Comparison of ENCODE assay signal across 9 cellular contexts in genomic region chr2:44715671-44716077, GRCh38.
DNase-seq lines count a peak whose midpoint lies in the region; ATAC-seq, FAIRE-seq and TF ChIP-seq lines count a peak whose summit lies in the region.
"Had no signal": no experiment of that assay in that cellular context is flagged by ENCODE, and none has a peak within 500 bp of the region (broad histone marks: within the 10 kb centered on the region; RNA-seq: fewer than 3 reads in every experiment).

No MANE protein-coding gene starts in this region.

- H3K27me3 Mint-ChIP-seq in Calu3 (ENCODE audit: unreplicated experiment): no peaks in the 10 kb centered on the region
- H3K27me3 Mint-ChIP-seq: activated naive CD8-positive, alpha-beta T cell treated with anti-CD3 and anti-CD28 coated beads, Interleukin-2, amount 10 ng/mL, durations not matched to agents 7 days and 5 days had no signal

- no peaks in the 10 kb centered on the region for H3K36me3 Mint-ChIP-seq in Calu3 (ENCODE audit: insufficient read depth, unreplicated experiment)
- H3K36me3 Mint-ChIP-seq: activated naive CD8-positive, alpha-beta T cell treated with anti-CD3 and anti-CD28 coated beads, Interleukin-2, amount 10 ng/mL, durations not matched to agents 7 days and 5 days had no signal

- no peaks in the 10 kb centered on the region for H3K9me3 Mint-ChIP-seq in Calu3 (ENCODE audit: low read depth, unreplicated experiment)

- BruUV-seq in Calu3 (replicated peaks; lab: Mats Ljungman, UMichigan): no TSS peak

- no peak for TF ChIP-seq POLR2A in adrenal gland (IDR thresholded peaks at IDR 0.05)

- H3K4me1 ChIP-seq in adrenal gland (replicated peaks in 1 of 2) (no peaks in the 10 kb centered on the region), pancreas (no peaks in the 10 kb centered on the region)

- ATAC-seq in HG03442 (IDR thresholded peaks at IDR 0.05; ENCODE audit: unreplicated experiment): no peak
- ATAC-seq in pancreas: no peak

- intact Hi-C loops in Calu3 (cut with micrococcal nuclease; ENCODE audit: unreplicated experiment): loop anchor here (10.0 kb wide), 1 partner anchor 241 kb away; no protein-coding TSS in a partner anchor
- intact Hi-C loops in adrenal gland (cut with DNase I): no loop called here
- intact Hi-C loops in pancreas (cut with DNase I): no loop called here

- H3K36me3 ChIP-seq in adrenal gland (replicated peaks in 1 of 2) (no peaks in the 10 kb centered on the region), pancreas (no peaks in the 10 kb centered on the region)

- H3K9me3 ChIP-seq in adrenal gland (replicated peaks in 1 of 3) (no peaks in the 10 kb centered on the region), pancreas (no peaks in the 10 kb centered on the region)

- no peak for FAIRE-seq in pancreas (lab: Jason Lieb, UNC)

- H3K27ac ChIP-seq in adrenal gland (no peak overlapping the region), pancreas (no peak overlapping the region)

- H3K27ac Mint-ChIP-seq in Calu3 (ENCODE audit: unreplicated experiment): no peak overlapping the region
- H3K27ac Mint-ChIP-seq: activated naive CD8-positive, alpha-beta T cell treated with anti-CD3 and anti-CD28 coated beads, Interleukin-2, amount 10 ng/mL, durations not matched to agents 7 days and 5 days had no signal

- DNase-seq in Calu3 (peak; percentile 1), adrenal gland (peak in 1 of 7 donors; percentile 1), kidney tubule cell (ENCODE audit: low spot score) (peak; percentile 45), cortex of kidney (lab: John Stamatoyannopoulos, UW) (no peak), GF-D8 (lab: John Stamatoyannopoulos, UW) (no peak), pancreas (no peak)
- DNase-seq: activated naive CD8-positive, alpha-beta T cell treated with anti-CD3 and anti-CD28 coated beads, Interleukin-2, amount 10 ng/mL, durations not matched to agents 7 days and 5 days had no signal

- WGBS in adrenal gland, 4 donors: 87 to 89% (median 89%) methylated on average over 3 of the region's 3 CpGs
- 86 to 87% methylated on average over 3 of the region's 3 CpGs for WGBS in pancreas, 2 donors

- CTCF ChIA-PET in Calu3 (lab: Charles Lee): interaction anchor here (2.1 kb wide), 1 partner anchor 236 kb away, joined by 14 read pairs; no protein-coding TSS in a partner anchor

- H3K4me3 ChIP-seq in adrenal gland: no peak overlapping the region
- H3K4me3 ChIP-seq in pancreas: no peak overlapping the region

- no peaks in the 10 kb centered on the region for H3K4me1 Mint-ChIP-seq in Calu3 (ENCODE audit: low read depth, unreplicated experiment)
- H3K4me1 Mint-ChIP-seq: activated naive CD8-positive, alpha-beta T cell treated with anti-CD3 and anti-CD28 coated beads, Interleukin-2, amount 10 ng/mL, durations not matched to agents 7 days and 5 days had no signal

- H3K27me3 ChIP-seq in adrenal gland (no peaks in the 10 kb centered on the region), pancreas (no peaks in the 10 kb centered on the region)

- H3K4me3 Mint-ChIP-seq in Calu3 (ENCODE audit: low read depth, unreplicated experiment): no peak overlapping the region
- H3K4me3 Mint-ChIP-seq: activated naive CD8-positive, alpha-beta T cell treated with anti-CD3 and anti-CD28 coated beads, Interleukin-2, amount 10 ng/mL, durations not matched to agents 7 days and 5 days had no signal

- TF ChIP-seq CTCF in Calu3 (IDR thresholded peaks at IDR 0.05; ENCODE audit: unreplicated experiment) (no peak), LNCAP (IDR thresholded peaks at IDR 0.05) (0 out of 2 replicates have a peak, but pooled peaks have one; percentile 17), adrenal gland (IDR thresholded peaks at IDR 0.05) (peak in 5 of 6 experiments; percentile 23 to 35 (median 27)), pancreas (IDR thresholded peaks at IDR 0.05) (no peak)

Comparison
In these comparisons a context has a peak if more than half of its experiments do, and no peak if none do; other contexts are left out.
1. DNase-seq: peak in Calu3 (single experiment) and kidney tubule cell (single experiment); none in cortex of kidney (single experiment), GF-D8 (single experiment) and pancreas (0 of 6).
2. CTCF ChIP-seq: peak in LNCAP (single experiment) and adrenal gland (5 of 6); none in Calu3 (single experiment) and pancreas (0 of 4).